ENCODE assay signal across 9 cellular contexts in the genomic region with DNA sequence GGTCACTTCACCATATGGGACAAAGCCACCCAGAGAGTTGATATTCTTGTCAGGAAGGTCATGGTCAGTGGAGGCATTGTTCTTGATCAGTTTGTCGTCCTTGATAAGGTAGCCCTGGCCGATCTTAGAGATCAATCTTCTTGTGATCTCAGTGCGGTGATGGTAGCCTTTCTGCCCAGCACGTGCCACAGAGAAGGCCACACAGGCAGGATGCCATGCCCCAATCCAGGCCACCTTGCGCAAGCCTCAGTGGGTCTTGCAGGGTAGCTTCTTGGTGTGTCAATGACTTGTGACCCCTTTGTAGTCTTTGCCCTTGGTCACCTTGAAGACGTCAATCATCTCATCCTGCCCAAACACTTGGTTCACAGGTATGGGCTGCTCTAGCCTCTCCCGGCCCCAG.
"Had no signal": no experiment of that assay in that cellular context is flagged by ENCODE, and none has a peak within 500 bp of the region (broad histone marks: within the 10 kb centered on the region; RNA-seq: fewer than 3 reads in every experiment).

No MANE protein-coding gene starts in this region.

- H3K4me2 ChIP-seq: KMS-11 had no signal

- H3K27ac Mint-ChIP-seq: IgD-negative memory B cell had no signal

- H2AFZ ChIP-seq: GM23248 had no signal

- H3K9ac ChIP-seq: GM23248, KMS-11 had no signal

- FAIRE-seq: H54, HTR-8/SVneo had no signal

- DNase-seq: GOT3, H9, HCEC 1CT, KBM-7 had no signal

- H3K4me3 ChIP-seq: GM23248 had no signal

- H3K27ac ChIP-seq: GM23248, KMS-11 had no signal

- H3K4me3 Mint-ChIP-seq: H9 had no signal

- H3K36me3 Mint-ChIP-seq: IgD-negative memory B cell had no signal
